Comparison of ENCODE assay signal across 7 cellular contexts in genomic region chr2:118349365-118349764, GRCh38.
"Had no signal": no experiment of that assay in that cellular context is flagged by ENCODE, and none has a peak within 500 bp of the region (broad histone marks: within the 10 kb centered on the region; RNA-seq: fewer than 3 reads in every experiment).

No MANE protein-coding gene starts in this region.

- H3K4me3 ChIP-seq: K562 had no signal

- H3K4me2 ChIP-seq: KMS-11 had no signal

- FAIRE-seq: HTR-8/SVneo, K562 had no signal

- ATAC-seq: K562 had no signal

- H3K9ac ChIP-seq: KMS-11 had no signal

- DNase-seq: IMR-90, KBM-7, KG1 had no signal

- H3K27ac ChIP-seq: HL-60, KMS-11 had no signal
